In the genomic region with DNA sequence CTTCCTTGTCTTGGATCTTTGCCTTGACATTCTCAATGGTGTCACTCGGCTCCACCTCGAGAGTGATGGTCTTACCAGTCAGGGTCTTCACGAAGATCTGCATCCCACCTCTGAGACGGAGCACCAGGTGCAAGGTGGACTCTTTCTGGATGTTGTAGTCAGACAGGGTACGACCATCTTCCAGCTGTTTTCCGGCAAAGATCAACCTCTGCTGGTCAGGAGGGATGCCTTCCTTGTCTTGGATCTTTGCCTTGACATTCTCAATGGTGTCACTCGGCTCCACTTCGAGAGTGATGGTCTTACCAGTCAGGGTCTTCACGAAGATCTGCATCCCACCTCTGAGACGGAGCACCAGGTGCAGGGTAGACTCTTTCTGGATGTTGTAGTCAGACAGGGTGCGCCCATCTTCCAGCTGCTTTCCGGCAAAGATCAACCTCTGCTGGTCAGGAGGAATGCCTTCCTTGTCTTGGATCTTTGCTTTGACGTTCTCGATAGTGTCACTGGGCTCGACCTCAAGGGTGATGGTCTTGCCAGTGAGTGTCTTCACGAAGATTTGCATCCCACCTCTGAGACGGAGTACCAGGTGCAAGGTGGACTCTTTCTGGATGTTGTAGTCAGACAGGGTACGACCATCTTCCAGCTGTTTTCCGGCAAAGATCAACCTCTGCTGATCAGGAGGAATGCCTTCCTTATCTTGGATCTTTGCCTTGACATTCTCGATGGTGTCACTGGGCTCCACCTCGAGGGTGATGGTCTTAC, we compare ENCODE assay signal across 1 cellular context.
TF ChIP-seq lines count a peak whose summit lies in the region.

No MANE protein-coding gene starts in this region.

TF ChIP-seq in GM12878, 131 proteins besides CTCF, POLR2A, EP300 and RAD21:
- TF ChIP-seq, protein P1, sequence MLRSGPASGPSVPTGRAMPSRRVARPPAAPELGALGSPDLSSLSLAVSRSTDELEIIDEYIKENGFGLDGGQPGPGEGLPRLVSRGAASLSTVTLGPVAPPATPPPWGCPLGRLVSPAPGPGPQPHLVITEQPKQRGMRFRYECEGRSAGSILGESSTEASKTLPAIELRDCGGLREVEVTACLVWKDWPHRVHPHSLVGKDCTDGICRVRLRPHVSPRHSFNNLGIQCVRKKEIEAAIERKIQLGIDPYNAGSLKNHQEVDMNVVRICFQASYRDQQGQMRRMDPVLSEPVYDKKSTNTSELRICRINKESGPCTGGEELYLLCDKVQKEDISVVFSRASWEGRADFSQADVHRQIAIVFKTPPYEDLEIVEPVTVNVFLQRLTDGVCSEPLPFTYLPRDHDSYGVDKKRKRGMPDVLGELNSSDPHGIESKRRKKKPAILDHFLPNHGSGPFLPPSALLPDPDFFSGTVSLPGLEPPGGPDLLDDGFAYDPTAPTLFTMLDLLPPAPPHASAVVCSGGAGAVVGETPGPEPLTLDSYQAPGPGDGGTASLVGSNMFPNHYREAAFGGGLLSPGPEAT (IDR thresholded peaks at IDR 0.05; ENCODE audit: low read depth), result peak; percentile 40; the same call in 1 of the 2 replicates
- TF ChIP-seq SMAD1 (IDR thresholded peaks at IDR 0.05; ENCODE audit: low read depth, partially characterized antibody), result peak; percentile 24
